Comparison of ENCODE assay signal across 6 cellular contexts in the genomic region with DNA sequence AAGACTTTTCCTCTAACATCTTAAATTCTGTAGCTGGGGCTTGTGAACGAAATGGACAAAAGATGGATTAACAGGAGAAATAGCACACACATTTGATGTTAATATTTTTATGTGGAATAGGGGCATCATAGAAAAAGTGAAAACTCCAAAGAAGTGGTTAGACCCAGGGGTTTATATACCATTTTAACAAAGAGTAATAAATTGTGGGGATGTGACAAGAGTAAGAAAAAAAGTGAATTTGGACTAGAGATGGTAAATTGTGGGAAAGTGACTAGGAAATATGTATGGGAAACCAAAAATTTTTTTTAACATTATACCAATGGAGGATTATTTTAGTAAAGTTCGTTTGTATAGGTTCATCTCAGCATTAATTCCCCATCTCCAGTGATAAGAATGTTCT.
"Had no signal": no experiment of that assay in that cellular context is flagged by ENCODE, and none has a peak within 500 bp of the region (broad histone marks: within the 10 kb centered on the region; RNA-seq: fewer than 3 reads in every experiment).

No MANE protein-coding gene starts in this region.

- H3K4me3 ChIP-seq: K562 had no signal

- H3K27ac ChIP-seq: HL-60, KMS-11 had no signal

- DNase-seq: IMR-90, KBM-7, KG1 had no signal
